Comparison of ENCODE assay signal across 1 cellular context in the genomic region with DNA sequence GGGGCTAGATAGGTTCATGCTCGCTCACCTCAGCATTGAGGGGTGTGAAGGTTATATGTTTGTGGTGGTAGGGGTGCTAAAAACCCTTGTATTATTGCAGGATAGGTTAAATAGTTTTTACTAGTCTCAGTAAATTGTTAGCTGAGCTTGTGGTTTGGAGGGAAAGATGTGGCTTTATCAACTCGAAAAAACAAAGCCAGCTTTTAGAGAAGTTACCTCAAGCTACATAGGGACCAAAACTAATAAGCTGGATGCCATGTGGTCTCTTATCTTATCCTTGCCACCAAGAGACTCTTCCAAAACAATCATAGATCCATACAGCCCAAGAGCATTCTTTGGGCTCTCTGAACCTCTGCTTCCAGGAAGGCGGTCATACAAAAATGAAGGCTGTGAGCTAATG.
TF ChIP-seq lines count a peak whose summit lies in the region.

No MANE protein-coding gene starts in this region.

TF ChIP-seq in GM23338, 12 proteins besides CTCF, POLR2A, EP300 and RAD21 (continued from another document):
- TF ChIP-seq, protein P1, sequence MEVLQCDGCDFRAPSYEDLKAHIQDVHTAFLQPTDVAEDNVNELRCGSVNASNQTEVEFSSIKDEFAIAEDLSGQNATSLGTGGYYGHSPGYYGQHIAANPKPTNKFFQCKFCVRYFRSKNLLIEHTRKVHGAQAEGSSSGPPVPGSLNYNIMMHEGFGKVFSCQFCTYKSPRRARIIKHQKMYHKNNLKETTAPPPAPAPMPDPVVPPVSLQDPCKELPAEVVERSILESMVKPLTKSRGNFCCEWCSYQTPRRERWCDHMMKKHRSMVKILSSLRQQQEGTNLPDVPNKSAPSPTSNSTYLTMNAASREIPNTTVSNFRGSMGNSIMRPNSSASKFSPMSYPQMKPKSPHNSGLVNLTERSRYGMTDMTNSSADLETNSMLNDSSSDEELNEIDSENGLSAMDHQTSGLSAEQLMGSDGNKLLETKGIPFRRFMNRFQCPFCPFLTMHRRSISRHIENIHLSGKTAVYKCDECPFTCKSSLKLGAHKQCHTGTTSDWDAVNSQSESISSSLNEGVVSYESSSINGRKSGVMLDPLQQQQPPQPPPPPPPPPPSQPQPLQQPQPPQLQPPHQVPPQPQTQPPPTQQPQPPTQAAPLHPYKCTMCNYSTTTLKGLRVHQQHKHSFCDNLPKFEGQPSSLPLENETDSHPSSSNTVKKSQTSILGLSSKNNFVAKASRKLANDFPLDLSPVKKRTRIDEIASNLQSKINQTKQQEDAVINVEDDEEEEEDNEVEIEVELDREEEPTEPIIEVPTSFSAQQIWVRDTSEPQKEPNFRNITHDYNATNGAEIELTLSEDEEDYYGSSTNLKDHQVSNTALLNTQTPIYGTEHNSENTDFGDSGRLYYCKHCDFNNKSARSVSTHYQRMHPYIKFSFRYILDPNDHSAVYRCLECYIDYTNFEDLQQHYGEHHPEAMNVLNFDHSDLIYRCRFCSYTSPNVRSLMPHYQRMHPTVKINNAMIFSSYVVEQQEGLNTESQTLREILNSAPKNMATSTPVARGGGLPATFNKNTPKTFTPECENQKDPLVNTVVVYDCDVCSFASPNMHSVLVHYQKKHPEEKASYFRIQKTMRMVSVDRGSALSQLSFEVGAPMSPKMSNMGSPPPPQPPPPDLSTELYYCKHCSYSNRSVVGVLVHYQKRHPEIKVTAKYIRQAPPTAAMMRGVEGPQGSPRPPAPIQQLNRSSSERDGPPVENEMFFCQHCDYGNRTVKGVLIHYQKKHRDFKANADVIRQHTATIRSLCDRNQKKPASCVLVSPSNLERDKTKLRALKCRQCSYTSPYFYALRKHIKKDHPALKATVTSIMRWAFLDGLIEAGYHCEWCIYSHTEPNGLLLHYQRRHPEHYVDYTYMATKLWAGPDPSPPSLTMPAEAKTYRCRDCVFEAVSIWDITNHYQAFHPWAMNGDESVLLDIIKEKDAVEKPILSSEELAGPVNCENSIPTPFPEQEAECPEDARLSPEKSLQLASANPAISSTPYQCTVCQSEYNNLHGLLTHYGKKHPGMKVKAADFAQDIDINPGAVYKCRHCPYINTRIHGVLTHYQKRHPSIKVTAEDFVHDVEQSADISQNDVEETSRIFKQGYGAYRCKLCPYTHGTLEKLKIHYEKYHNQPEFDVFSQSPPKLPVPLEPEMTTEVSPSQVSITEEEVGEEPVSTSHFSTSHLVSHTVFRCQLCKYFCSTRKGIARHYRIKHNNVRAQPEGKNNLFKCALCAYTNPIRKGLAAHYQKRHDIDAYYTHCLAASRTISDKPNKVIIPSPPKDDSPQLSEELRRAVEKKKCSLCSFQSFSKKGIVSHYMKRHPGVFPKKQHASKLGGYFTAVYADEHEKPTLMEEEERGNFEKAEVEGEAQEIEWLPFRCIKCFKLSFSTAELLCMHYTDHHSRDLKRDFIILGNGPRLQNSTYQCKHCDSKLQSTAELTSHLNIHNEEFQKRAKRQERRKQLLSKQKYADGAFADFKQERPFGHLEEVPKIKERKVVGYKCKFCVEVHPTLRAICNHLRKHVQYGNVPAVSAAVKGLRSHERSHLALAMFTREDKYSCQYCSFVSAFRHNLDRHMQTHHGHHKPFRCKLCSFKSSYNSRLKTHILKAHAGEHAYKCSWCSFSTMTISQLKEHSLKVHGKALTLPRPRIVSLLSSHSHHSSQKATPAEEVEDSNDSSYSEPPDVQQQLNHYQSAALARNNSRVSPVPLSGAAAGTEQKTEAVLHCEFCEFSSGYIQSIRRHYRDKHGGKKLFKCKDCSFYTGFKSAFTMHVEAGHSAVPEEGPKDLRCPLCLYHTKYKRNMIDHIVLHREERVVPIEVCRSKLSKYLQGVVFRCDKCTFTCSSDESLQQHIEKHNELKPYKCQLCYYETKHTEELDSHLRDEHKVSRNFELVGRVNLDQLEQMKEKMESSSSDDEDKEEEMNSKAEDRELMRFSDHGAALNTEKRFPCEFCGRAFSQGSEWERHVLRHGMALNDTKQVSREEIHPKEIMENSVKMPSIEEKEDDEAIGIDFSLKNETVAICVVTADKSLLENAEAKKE (CRISPR knock-in tag; IDR thresholded peaks at IDR 0.05) = no peak
